ENCODE assay signal across 8 cellular contexts in the genomic region with DNA sequence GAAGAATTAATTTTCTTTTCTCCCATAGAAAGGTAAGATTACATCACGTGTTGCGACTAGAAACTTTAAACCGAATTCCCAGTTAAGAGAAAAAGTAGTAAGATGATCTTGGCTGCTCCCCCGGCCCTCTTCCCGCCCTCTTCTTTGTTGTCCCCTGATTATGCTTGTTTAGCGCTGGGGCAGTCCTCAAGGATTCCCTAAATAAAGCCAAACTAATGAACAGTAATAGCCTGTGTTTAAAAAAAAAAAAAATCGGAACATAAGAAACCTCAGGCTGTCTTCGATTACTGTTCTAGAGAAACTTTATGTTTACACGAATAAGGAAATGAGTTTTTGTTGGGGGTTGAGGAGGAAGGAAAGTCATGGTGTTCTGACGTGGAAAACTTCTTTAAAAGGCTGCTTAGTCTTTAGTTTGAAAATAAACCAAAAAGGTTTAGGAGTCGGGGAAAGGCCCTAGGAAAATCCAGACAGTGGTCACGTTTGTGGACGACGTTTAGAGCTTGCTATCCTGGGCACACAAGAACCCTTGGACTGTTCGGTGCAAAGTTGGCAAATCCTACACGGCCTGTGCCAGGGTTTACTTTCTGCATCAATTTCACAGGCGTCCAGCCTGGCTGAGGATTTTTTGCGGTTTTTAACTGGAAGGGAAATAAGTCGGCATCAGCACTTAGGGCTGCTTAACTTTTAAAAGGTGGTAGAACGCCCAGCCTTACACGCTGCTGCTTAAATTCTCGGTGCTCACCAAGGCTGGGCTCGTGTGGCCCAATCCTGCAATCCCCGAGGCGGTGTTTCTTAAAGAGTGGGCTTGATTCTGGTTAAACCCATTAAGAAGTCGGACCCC. TPM values are rescaled to one million over a fixed set of nuclear protein-coding genes. Genes with fewer than 3 reads are reported as not detected.
DNase-seq lines count a peak whose midpoint lies in the region; ATAC-seq lines count a peak whose summit lies in the region.

No MANE protein-coding gene starts in this region.

- ATAC-seq in GM21526 (IDR thresholded peaks at IDR 0.05; ENCODE audit: low FRiP score, unreplicated experiment) = no peak

- peak; percentile 8 for DNase-seq in DMS53 treated with DMSO at 0.1 percent for 48 hours (lab: John Stamatoyannopoulos, UW; ENCODE audit: unreplicated experiment)
- peak; percentile 83 for DNase-seq in M059J (ENCODE audit: low read depth)
- DNase-seq in activated CD4-positive, alpha-beta T cell treated with anti-CD3 and anti-CD28 coated beads for 48 hours = peak; percentile 61
- DNase-seq in effector CD4-positive, alpha-beta T cell = peak; percentile 6
- peak; percentile 80 for DNase-seq in medulla oblongata (ENCODE audit: extremely low spot score)
- peak; percentile 15 for DNase-seq in stimulated activated CD8-positive, alpha-beta memory T cell treated with anti-CD3 and anti-CD28 coated beads, Interleukin-4, amount 100 ng/mL, for 24 hours (ENCODE audit: low read depth)
- DNase-seq in NCI-H2081 (lab: John Stamatoyannopoulos, UW) = no peak

RNA-seq across cellular contexts. Expression of a gene that starts 1.1 kb away (rescaled TPM):
- total RNA-seq in M059J (2014; rRNA removed; shearing (Covaris generic)) = 75.0 and 76.3 TPM in 2 replicates

RNA-seq across cellular contexts. Expression of a gene that starts 43.9 kb away (rescaled TPM):
- total RNA-seq in M059J (2014; rRNA removed; shearing (Covaris generic)) = 57.0 and 74.7 TPM in 2 replicates

RNA-seq across cellular contexts. Expression of a gene that starts 44.4 kb away (rescaled TPM):
- total RNA-seq in M059J (2014; rRNA removed; shearing (Covaris generic)) = 11.8 and 17.5 TPM in 2 replicates

Comparison
In these comparisons a context has a peak if more than half of its experiments do, and no peak if none do; other contexts are left out.
1. DNase-seq: peak in DMS53 treated with DMSO at 0.1 percent for 48 hours (single experiment), M059J (single experiment), activated CD4-positive, alpha-beta T cell treated with anti-CD3 and anti-CD28 coated beads for 48 hours (single experiment), effector CD4-positive, alpha-beta T cell (single experiment), medulla oblongata (single experiment) and stimulated activated CD8-positive, alpha-beta memory T cell treated with anti-CD3 and anti-CD28 coated beads, Interleukin-4, amount 100 ng/mL, for 24 hours (single experiment); none in NCI-H2081 (0 of 2).